ENCODE assay signal across 10 cellular contexts in genomic region chr11:62400760-62401159, GRCh38. TPM values are rescaled to one million over a fixed set of nuclear protein-coding genes. Genes with fewer than 3 reads are reported as not detected.
A peak's percentile ranks its signal among the peaks of the same experiment; 100 is the strongest.
DNase-seq lines count a peak whose midpoint lies in the region; ATAC-seq and TF ChIP-seq lines count a peak whose summit lies in the region.
"Had no signal": no experiment of that assay in that cellular context is flagged by ENCODE, and none has a peak within 500 bp of the region (broad histone marks: within the 10 kb centered on the region; RNA-seq: fewer than 3 reads in every experiment).

No MANE protein-coding gene starts in this region.

- peak; percentile 45 for ATAC-seq in body of pancreas
- no peak for ATAC-seq in HG03460 (IDR thresholded peaks at IDR 0.05; ENCODE audit: unreplicated experiment)
- no peak for ATAC-seq in HG03175 (IDR thresholded peaks at IDR 0.05; ENCODE audit: unreplicated experiment)

- intact Hi-C loops in body of pancreas (cut with DNase I): no loop called here

- 51 to 61% methylated on average over 9 of the region's 9 CpGs for WGBS in body of pancreas, 2 donors

- H3K36me3 ChIP-seq in body of pancreas (replicated peaks in 1 of 2; ENCODE audit: insufficient read depth in 1 of 2, low read depth in 2 of 2) (no peaks in the 10 kb centered on the region), skeletal muscle tissue (ENCODE audit: control insufficient read depth in 3 of 3, insufficient read depth in 3 of 3, low read length in 3 of 3) (no peaks in the 10 kb centered on the region)

- TF ChIP-seq CTCF in body of pancreas (IDR thresholded peaks at IDR 0.05): no peak

- peak overlapping the region in 1 of 4 donors; percentile 12 for H3K27ac ChIP-seq in body of pancreas
- peak overlapping the region; percentile 74 for H3K27ac ChIP-seq in skeletal muscle tissue (ENCODE audit: low read depth, low read length)

- TF ChIP-seq POLR2A in body of pancreas (IDR thresholded peaks at IDR 0.05): no peak

- DNase-seq in GM04503 (ENCODE audit: low read depth) (peak; percentile 86), body of pancreas (peak; percentile 25 to 60 (median 48)), islet precursor cell (peak; percentile 95), DMS79 treated with DMSO at 0.1 percent for 48 hours (lab: John Stamatoyannopoulos, UW) (no peak), NCI-H82 (lab: John Stamatoyannopoulos, UW) (no peak)
- DNase-seq: T-helper 2 cell had no signal

- H3K9me3 ChIP-seq in body of pancreas: no peaks in the 10 kb centered on the region
- no peaks in the 10 kb centered on the region for H3K9me3 ChIP-seq in skeletal muscle tissue (ENCODE audit: control insufficient read depth in 3 of 3, low read length in 3 of 3)

- peaks cover 11% of the 10 kb centered on the region for H3K4me1 ChIP-seq in body of pancreas
- H3K4me1 ChIP-seq in skeletal muscle tissue (ENCODE audit: control insufficient read depth in 3 of 3, insufficient read depth in 3 of 3, low read length in 3 of 3): peaks cover 45 to 53% (median 48%) of the 10 kb centered on the region in 3 donors

- H3K4me3 ChIP-seq in body of pancreas (no peak overlapping the region), skeletal muscle tissue (ENCODE audit: low read length in 3 of 3) (peak overlapping the region; percentile 22 to 53 (median 38))

- H3K27me3 ChIP-seq in body of pancreas: no peaks in the 10 kb centered on the region
- no peaks in the 10 kb centered on the region for H3K27me3 ChIP-seq in skeletal muscle tissue (ENCODE audit: control insufficient read depth in 3 of 3, insufficient read depth in 3 of 3, low read length in 3 of 3)

- peak overlapping the region; percentile 10 to 54 (median 42) for H3K9ac ChIP-seq in skeletal muscle tissue (ENCODE audit: low read depth in 1 of 3, low read length in 3 of 3)

RNA-seq across cellular contexts. Expression of gene SCGB1A1, which starts 18.1 kb away (rescaled TPM):
- not detected for total RNA-seq in body of pancreas
- not detected for total RNA-seq in skeletal muscle tissue
- total RNA-seq: epithelial cell of proximal tubule had no signal

Comparison
In these comparisons a context has a peak if more than half of its experiments do, and no peak if none do; other contexts are left out.
1. DNase-seq: peak in GM04503 (single experiment), body of pancreas (4 of 4) and islet precursor cell (single experiment); none in DMS79 treated with DMSO at 0.1 percent for 48 hours (single experiment) and NCI-H82 (single experiment).
2. H3K4me3 ChIP-seq: peak in skeletal muscle tissue (3 of 3); none in body of pancreas (0 of 2).